Comparison of ENCODE assay signal across 24 cellular contexts in the genomic region with DNA sequence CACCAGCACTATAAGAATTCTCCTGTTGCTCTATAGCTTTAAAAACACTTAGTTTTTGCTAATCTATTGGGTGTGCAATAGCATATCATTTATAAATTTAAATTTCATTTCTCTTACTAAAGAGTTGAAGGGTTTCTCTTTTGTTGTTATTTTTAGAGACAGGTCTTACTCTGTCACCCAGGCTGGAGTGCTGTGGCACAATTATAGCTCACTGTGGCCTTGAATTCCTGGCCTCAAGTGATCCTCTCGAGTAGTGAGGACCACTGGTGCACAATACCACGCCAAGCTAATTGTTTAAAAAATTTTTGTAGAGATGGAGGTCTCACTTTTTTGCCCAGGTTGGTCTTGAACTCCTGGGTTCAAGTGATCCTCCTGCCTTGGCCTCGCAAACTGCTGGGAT.
"Had no signal": no experiment of that assay in that cellular context is flagged by ENCODE, and none has a peak within 500 bp of the region (broad histone marks: within the 10 kb centered on the region; RNA-seq: fewer than 3 reads in every experiment).

No MANE protein-coding gene starts in this region.

- H3K4me3 ChIP-seq: neural progenitor cell, ovary, psoas muscle, right lobe of liver, sigmoid colon, stomach, thoracic aorta, thyroid gland, tibial nerve, upper lobe of left lung, vagina had no signal

- H3K27me3 ChIP-seq: neural progenitor cell, ovary, right lobe of liver, sigmoid colon, stomach, thyroid gland, tibial nerve, upper lobe of left lung, vagina had no signal

- DNase-seq: natural killer cell; occipital lobe; ovary; posterior cingulate gyrus; psoas muscle; right lobe of liver; sigmoid colon; small intestine; stimulated activated CD4-positive, alpha-beta T cell treated with anti-CD3 and anti-CD28 coated beads, Interleukin-15, amount 100 ng/mL, for 24 hours; stimulated activated CD4-positive, alpha-beta T cell treated with anti-CD3 and anti-CD28 coated beads, Interleukin-2, amount 100 ng/mL, for 24 hours; stimulated activated CD4-positive, alpha-beta T cell treated with anti-CD3 and anti-CD28 coated beads, Interleukin-2, amount 100 ng/mL, for 48 hours; stimulated activated CD4-positive, alpha-beta T cell treated with anti-CD3 and anti-CD28 coated beads, Interleukin-4, amount 100 ng/mL, for 24 hours; stimulated activated naive B cell treated with anti-CD40 and anti-IgM and Interleukin-4, amounts not matched to agents 10 μg/mL and 1 μg/mL and 100 μg/mL, for 72 hours; stimulated activated naive CD4-positive, alpha-beta T cell treated with Interleukin-2 at 50 U/mL for 16 hours; stomach; thyroid gland; trophoblast cell; upper lobe of left lung had no signal

- H3K36me3 ChIP-seq: neural progenitor cell, ovary, right lobe of liver, sigmoid colon, stomach, thoracic aorta, thyroid gland, tibial nerve, upper lobe of left lung, vagina had no signal

- ATAC-seq: natural killer cell; psoas muscle; right lobe of liver; stimulated activated effector memory CD8-positive, alpha-beta T cell treated with anti-CD3 and anti-CD28 coated beads, Interleukin-12 subunit alpha, Interleukin-12 subunit beta, amount 100 ng/mL, for 72 hours; stimulated activated naive B cell treated with anti-CD40 and anti-IgM and Interleukin-4, amounts not matched to agents 10 μg/mL and 1 μg/mL and 100 μg/mL, for 72 hours had no signal

- H3K9me3 ChIP-seq: ovary, psoas muscle, right lobe of liver, sigmoid colon, stomach, thoracic aorta, thyroid gland, tibial nerve, upper lobe of left lung, vagina had no signal

- H3K27ac ChIP-seq: neural progenitor cell, ovary, parathyroid adenoma, psoas muscle, right lobe of liver, sigmoid colon, stomach, thoracic aorta, thyroid gland, tibial nerve, upper lobe of left lung, vagina had no signal

- H3K4me1 ChIP-seq: neural progenitor cell, parathyroid adenoma, right lobe of liver, thyroid gland, vagina had no signal
